21 cellular contexts compared by ENCODE assay signal in genomic region chr11:61905801-61906521, GRCh38. TPM values are rescaled to one million over a fixed set of nuclear protein-coding genes. Genes with fewer than 3 reads are reported as not detected.
DNase-seq lines count a peak whose midpoint lies in the region; ATAC-seq, FAIRE-seq and TF ChIP-seq lines count a peak whose summit lies in the region.
"Had no signal": no experiment of that assay in that cellular context is flagged by ENCODE, and none has a peak within 500 bp of the region (broad histone marks: within the 10 kb centered on the region; RNA-seq: fewer than 3 reads in every experiment).

No MANE protein-coding gene starts in this region.

- H3K9me3 ChIP-seq in BLaER1, result no peaks in the 10 kb centered on the region
- no peaks in the 10 kb centered on the region for H3K9me3 ChIP-seq in K562 (replicated peaks; ENCODE audit: control insufficient read depth, insufficient read depth, low read depth, low read length)

- peak overlapping the region; percentile 49 for H3K56ac ChIP-seq in mesendoderm (ENCODE audit: low read length)

- no peak overlapping the region for H4K5ac ChIP-seq in mesendoderm (ENCODE audit: low read length)

- no TSS peak for BruUV-seq in K562 (replicated peaks; lab: Mats Ljungman, UMichigan)

- POLR2A ChIA-PET in K562 (lab: Yijun Ruan, JAX), result interaction anchor here (0.6 to 10.7 kb wide), 4 partner anchors 60 to 123 kb away, joined by 3 to 109 read pairs (median 4); partner anchors contain the start of gene FTH1

- H3K4me1 ChIP-seq in BLaER1 (peaks cover 60% of the 10 kb centered on the region), K562 (replicated peaks in 1 of 2; ENCODE audit: control insufficient read depth in 2 of 2, insufficient read depth in 2 of 2, low read length in 2 of 2) (peaks cover 14 to 51% of the 10 kb centered on the region in 2 experiments), mesendoderm (ENCODE audit: control insufficient read depth, low read depth, low read length) (peaks cover 10% of the 10 kb centered on the region)

- H3K27ac ChIP-seq in BLaER1 (peak overlapping the region; percentile 85), K562 (ENCODE audit: extremely low read depth, low read depth, low read length) (no peak overlapping the region), mesendoderm (ENCODE audit: low read depth, low read length) (no peak overlapping the region)
- H3K27ac ChIP-seq: GM23248 had no signal

- no peaks in the 10 kb centered on the region for H3K27me3 ChIP-seq in BLaER1
- H3K27me3 ChIP-seq in K562 (ENCODE audit: control insufficient read depth in 2 of 2, insufficient read depth in 2 of 2, low read length in 2 of 2), result no peaks in the 10 kb centered on the region
- no peaks in the 10 kb centered on the region for H3K27me3 ChIP-seq in mesendoderm (ENCODE audit: insufficient read depth, low read length, poor library complexity)
- H3K27me3 ChIP-seq in H7 (ENCODE audit: control insufficient read depth, insufficient read depth, low read length), result no peaks in the 10 kb centered on the region

- no peak overlapping the region for H3K23ac ChIP-seq in mesendoderm (ENCODE audit: low read length)

- no peak overlapping the region for H2AK5ac ChIP-seq in mesendoderm (ENCODE audit: low read length)

- H2BK5ac ChIP-seq in mesendoderm (ENCODE audit: low read length), result no peak overlapping the region

- TF ChIP-seq RAD21 in K562 (CRISPR knock-in tag; conservative IDR thresholded peaks at IDR 0.05 in 1 of 2, IDR thresholded peaks at IDR 0.05 in 1 of 2), result no peak

- H3K18ac ChIP-seq in mesendoderm (ENCODE audit: low read length), result no peak overlapping the region

- H2BK15ac ChIP-seq in mesendoderm (replicated peaks; ENCODE audit: low read depth), result no peak overlapping the region

- H4K8ac ChIP-seq in mesendoderm (ENCODE audit: low read depth, low read length), result no peak overlapping the region

- peak; percentile 61 for DNase-seq in Right ventricle myocardium inferior (ENCODE audit: missing footprints)
- no peak for DNase-seq in left ventricle myocardium superior
- DNase-seq in K562 (ENCODE audit: extremely low read depth in 1 of 4, low spot score in 3 of 4), result no peak
- DNase-seq in mesendoderm, result no peak
- no peak for DNase-seq in NCI-H128 (lab: John Stamatoyannopoulos, UW; ENCODE audit: unreplicated experiment)
- DNase-seq in H7, result no peak
- no peak for DNase-seq in COLO668 (lab: John Stamatoyannopoulos, UW; ENCODE audit: unreplicated experiment)
- DNase-seq: 8988T; C1 segment of cervical spinal cord; CD4-positive, CD25-positive, alpha-beta regulatory T cell; CD8-positive, alpha-beta memory T cell; DMS153; DMS79; GDM1; GM23248 had no signal

- peak overlapping the region; percentile 87 for H3K4me2 ChIP-seq in BLaER1
- H3K4me2 ChIP-seq in K562 (ENCODE audit: insufficient read depth, low read length), result no peak overlapping the region
- H3K4me2 ChIP-seq in mesendoderm (ENCODE audit: low read length), result no peak overlapping the region

- in situ Hi-C loops in K562 (cut with MboI), result no loop called here

- FAIRE-seq in K562 (lab: Jason Lieb, UNC), result no peak
- FAIRE-seq: GM12892, GM18507, H54 had no signal

- H3K36me3 ChIP-seq in BLaER1 (no peaks in the 10 kb centered on the region), K562 (ENCODE audit: control insufficient read depth, insufficient read depth, low read length) (peaks cover 69% of the 10 kb centered on the region; the same call in 2 of the 3 replicates), mesendoderm (ENCODE audit: control insufficient read depth, insufficient read depth, low read length) (no peaks in the 10 kb centered on the region), H7 (replicated peaks; ENCODE audit: control insufficient read depth, insufficient read depth, low read length) (no peaks in the 10 kb centered on the region; the same call in 1 of the 2 replicates)

- H3K4me3 ChIP-seq in BLaER1, result no peak overlapping the region
- H3K4me3 ChIP-seq in K562, result no peak overlapping the region
- no peak overlapping the region for H3K4me3 ChIP-seq in mesendoderm (ENCODE audit: low read length)
- H3K4me3 ChIP-seq in H7 (ENCODE audit: insufficient read depth, low read depth, low read length), result no peak overlapping the region
- H3K4me3 ChIP-seq: GM23248 had no signal

- no peak overlapping the region for H3K4ac ChIP-seq in mesendoderm (ENCODE audit: low read depth, low read length)

- WGBS in K562 (ENCODE audit: insufficient coverage, low coverage, missing lambda C conversion rate), result 87% methylated on average over 11 of the region's 14 CpGs
- no CpG with 5 or more reads among the region's 14 CpGs for WGBS in mesendoderm (ENCODE audit: extremely low coverage, insufficient coverage, low lambda C conversion rate)

- H3K9me1 ChIP-seq in K562 (ENCODE audit: control insufficient read depth, insufficient read depth, low read length), result peaks cover 10% of the 10 kb centered on the region

- ATAC-seq in Right ventricle myocardium inferior (no peak), left ventricle myocardium superior (no peak), K562 (no peak)
- ATAC-seq: HCT116 had no signal

- CTCF ChIA-PET in K562 (lab: Yijun Ruan, JAX; ENCODE audit: low intra/inter-chr PET ratio), result no interaction called here

- no peaks in the 10 kb centered on the region for H3K79me1 ChIP-seq in mesendoderm (ENCODE audit: low read length)

- H4K20me1 ChIP-seq in BLaER1 (no peaks in the 10 kb centered on the region), K562 (replicated peaks; ENCODE audit: control insufficient read depth, insufficient read depth, low read length) (peaks cover 13% of the 10 kb centered on the region; the same call in 1 of the 2 replicates)

- H3K9ac ChIP-seq in BLaER1 (no peak overlapping the region), K562 (ENCODE audit: insufficient read depth in 1 of 2, low read depth in 2 of 2, low read length in 2 of 2) (peak overlapping the region in 1 of 2 experiments; percentile 66; a peak in 2 of 4 replicates), mesendoderm (ENCODE audit: low read length) (no peak overlapping the region)
- H3K9ac ChIP-seq: GM23248 had no signal

- H2BK120ac ChIP-seq in mesendoderm (ENCODE audit: low read depth, low read length), result no peak overlapping the region

- peaks cover 26% of the 10 kb centered on the region for H3K79me2 ChIP-seq in K562 (ENCODE audit: control insufficient read depth, insufficient read depth, low read length)
- no peaks in the 10 kb centered on the region for H3K79me2 ChIP-seq in mesendoderm (ENCODE audit: control insufficient read depth, insufficient read depth, low read length)

- TF ChIP-seq POLR2A in K562 (conservative IDR thresholded peaks at IDR 0.05), result no peak

- no peak for TF ChIP-seq EP300 in K562 (IDR thresholded peaks at IDR 0.05; ENCODE audit: low read length)

- intact Hi-C loops in Right ventricle myocardium inferior (cut with DNase I), result no loop called here
- intact Hi-C loops in left ventricle myocardium superior (cut with micrococcal nuclease), result no loop called here
- intact Hi-C loops in K562 (cut with micrococcal nuclease), result no loop called here

- TF ChIP-seq CTCF in K562 (IDR thresholded peaks at IDR 0.05 in 2 of 3, conservative IDR thresholded peaks at IDR 0.05 in 1 of 3; ENCODE audit: insufficient read depth in 2 of 3, low read depth in 1 of 3, low read length in 3 of 3), result no peak

- H2AFZ ChIP-seq in K562 (ENCODE audit: low read depth, low read length), result no peak overlapping the region
- H2AFZ ChIP-seq: GM23248 had no signal

RNA-seq across cellular contexts. Expression of gene RAB3IL1, which starts 11.4 kb away (rescaled TPM):
- total RNA-seq in Right ventricle myocardium inferior, result 14.0 TPM
- 11.1 TPM for total RNA-seq in left ventricle myocardium superior
- total RNA-seq in K562 (2011; cell fraction: chromatin; rRNA removed; ENCODE audit: low replicate concordance), result 21.2 and 46.4 TPM in 2 replicates
- 27.3 and 33.0 TPM in 2 replicates for total RNA-seq in K562 (2011; cell fraction: nucleolus; rRNA removed)
- total RNA-seq in K562 (2011; cell fraction: nucleoplasm; rRNA removed), result 19.3 and 24.0 TPM in 2 replicates
- 17.6 and 19.8 TPM in 2 replicates for total RNA-seq in K562 (2014; rRNA removed)
- total RNA-seq in K562 (2014; rRNA removed; fragmentation: Illumina TruSeq; extraction: Trizol), result 2.0 and 3.7 TPM in 2 replicates
- 8.9 and 10.3 TPM in 2 replicates for total RNA-seq in K562 (2015; rRNA removed; fragmentation: Illumina TruSeq; extraction: Trizol)
- 42.6 and 46.2 TPM in 2 replicates for total RNA-seq in K562 (2021)
- 15.5 and 17.7 TPM in 2 replicates for polyA plus RNA-seq in K562 (2011; rRNA removed)
- polyA plus RNA-seq in K562 (2011; cell fraction: cytosol; rRNA removed), result 18.3 and 41.7 TPM in 2 replicates
- 25.8 and 42.6 TPM in 2 replicates for polyA plus RNA-seq in K562 (2011; cell fraction: nucleus; rRNA removed)
- 15.9 and 29.1 TPM in 2 replicates for polyA plus RNA-seq in K562 (2012)
- polyA plus RNA-seq in K562 (2014; fragmentation: Illumina TruSeq; extraction: Trizol), result 25.1 and 31.8 TPM in 2 replicates
- under 1 TPM; 0.15 to 0.25 TPM for polyA plus RNA-seq in K562 (2014; fragmentation: Nextera tagmentation; extraction: Ambion mirVana)
- 28.2 and 29.7 TPM in 2 replicates for polyA plus RNA-seq in K562 (2014; rRNA removed)
- 6.1 and 11.2 TPM in 2 replicates for polyA minus RNA-seq in K562 (2011; rRNA and poly(A)+ RNA removed)
- 22.8 and 26.0 TPM in 2 replicates for polyA minus RNA-seq in K562 (2011; cell fraction: cytosol; rRNA and poly(A)+ RNA removed)
- polyA minus RNA-seq in K562 (2011; cell fraction: nucleus; rRNA and poly(A)+ RNA removed), result 13.3 and 13.9 TPM in 2 replicates
- 1.4 TPM for polyA plus RNA-seq in mesendoderm (2013, experiment 1 of 2)
- 2.3 TPM for polyA plus RNA-seq in mesendoderm (2013, experiment 2 of 2)
- total RNA-seq in H7 (2014; rRNA removed; shearing (Covaris generic)), result 5.8 and 7.2 TPM in 2 replicates
- total RNA-seq: CD4-positive, CD25-positive, alpha-beta regulatory T cell had no signal
- polyA plus RNA-seq: CD4-positive, CD25-positive, alpha-beta regulatory T cell; CD8-positive, alpha-beta memory T cell had no signal

RNA-seq across cellular contexts. Expression of gene FADS3, which starts 14.6 kb away (rescaled TPM):
- 113 TPM for total RNA-seq in Right ventricle myocardium inferior
- 69.7 TPM for total RNA-seq in left ventricle myocardium superior
- total RNA-seq in K562 (2011; cell fraction: chromatin; rRNA removed; ENCODE audit: low replicate concordance), result 196 and 689 TPM in 2 replicates
- 626 and 786 TPM in 2 replicates for total RNA-seq in K562 (2011; cell fraction: nucleolus; rRNA removed)
- total RNA-seq in K562 (2011; cell fraction: nucleoplasm; rRNA removed), result 287 and 362 TPM in 2 replicates
- total RNA-seq in K562 (2014; rRNA removed), result 92.7 and 125 TPM in 2 replicates
- total RNA-seq in K562 (2014; rRNA removed; fragmentation: Illumina TruSeq; extraction: Trizol), result 18.6 and 32.4 TPM in 2 replicates
- total RNA-seq in K562 (2015; rRNA removed; fragmentation: Illumina TruSeq; extraction: Trizol), result 55.1 and 55.3 TPM in 2 replicates
- total RNA-seq in K562 (2021), result 105 and 106 TPM in 2 replicates
- polyA plus RNA-seq in K562 (2011; rRNA removed), result 148 and 226 TPM in 2 replicates
- polyA plus RNA-seq in K562 (2011; cell fraction: cytosol; rRNA removed), result 155 and 315 TPM in 2 replicates
- 2,057 and 2,412 TPM in 2 replicates for polyA plus RNA-seq in K562 (2011; cell fraction: nucleus; rRNA removed)
- 65.8 and 82.0 TPM in 2 replicates for polyA plus RNA-seq in K562 (2012)
- 92.0 and 101 TPM in 2 replicates for polyA plus RNA-seq in K562 (2014; fragmentation: Illumina TruSeq; extraction: Trizol)
- 1 to 10 TPM in 1 of 2 experiments, under 1 TPM in 1; 0.97 to 3.3 TPM for polyA plus RNA-seq in K562 (2014; fragmentation: Nextera tagmentation; extraction: Ambion mirVana)
- polyA plus RNA-seq in K562 (2014; rRNA removed), result 133 and 139 TPM in 2 replicates
- polyA minus RNA-seq in K562 (2011; rRNA and poly(A)+ RNA removed), result 33.8 and 64.4 TPM in 2 replicates
- polyA minus RNA-seq in K562 (2011; cell fraction: cytosol; rRNA and poly(A)+ RNA removed), result 109 and 120 TPM in 2 replicates
- 200 TPM in 2 replicates for polyA minus RNA-seq in K562 (2011; cell fraction: nucleus; rRNA and poly(A)+ RNA removed)
- 14.4 TPM for polyA plus RNA-seq in mesendoderm (2013, experiment 1 of 2)
- 13.9 TPM for polyA plus RNA-seq in mesendoderm (2013, experiment 2 of 2)
- total RNA-seq in H7 (2014; rRNA removed; shearing (Covaris generic)), result 27.1 and 41.3 TPM in 2 replicates

RNA-seq across cellular contexts. Expression of gene BEST1, which starts 44.2 kb away (rescaled TPM):
- total RNA-seq in Right ventricle myocardium inferior (1.9 TPM), left ventricle myocardium superior (1.1 TPM), K562 (2014; rRNA removed) (0.36 and 0.61 TPM in 2 replicates), K562 (2014; rRNA removed; fragmentation: Illumina TruSeq; extraction: Trizol) (0.35 and 0.40 TPM in 2 replicates), K562 (2015; rRNA removed; fragmentation: Illumina TruSeq; extraction: Trizol) (0.07 and 0.11 TPM in 2 replicates), K562 (2021) (0.85 and 1.0 TPM in 2 replicates)
- 4.5 and 6.1 TPM in 2 replicates for total RNA-seq in K562 (2011; cell fraction: chromatin; rRNA removed; ENCODE audit: low replicate concordance)
- total RNA-seq in K562 (2011; cell fraction: nucleolus; rRNA removed), result 4.7 and 5.5 TPM in 2 replicates
- total RNA-seq in K562 (2011; cell fraction: nucleoplasm; rRNA removed), result 4.4 and 5.5 TPM in 2 replicates
- polyA plus RNA-seq in K562 (2011; rRNA removed) (0.22 and 0.49 TPM in 2 replicates), K562 (2014; fragmentation: Illumina TruSeq; extraction: Trizol) (0.73 and 0.86 TPM in 2 replicates), K562 (2014; fragmentation: Nextera tagmentation; extraction: Ambion mirVana) (under 1 TPM; 0.27 to 0.62 TPM), K562 (2014; rRNA removed) (1.3 TPM in 2 replicates)
- polyA plus RNA-seq in K562 (2011; cell fraction: cytosol; rRNA removed), result 0.15 and 0.35 TPM in 2 replicates
- 1.4 and 1.9 TPM in 2 replicates for polyA plus RNA-seq in K562 (2011; cell fraction: nucleus; rRNA removed)
- polyA plus RNA-seq in K562 (2012), result 1.0 and 15.0 TPM in 2 replicates
- 0.28 and 0.66 TPM in 2 replicates for polyA minus RNA-seq in K562 (2011; rRNA and poly(A)+ RNA removed)
- not detected in 2 replicates for polyA minus RNA-seq in K562 (2011; cell fraction: cytosol; rRNA and poly(A)+ RNA removed)
- 0.67 and 2.3 TPM in 2 replicates for polyA minus RNA-seq in K562 (2011; cell fraction: nucleus; rRNA and poly(A)+ RNA removed)
- polyA plus RNA-seq in mesendoderm (2013, experiment 1 of 2), result 0.20 TPM
- polyA plus RNA-seq in mesendoderm (2013, experiment 2 of 2), result 0.28 TPM
- total RNA-seq in H7 (2014; rRNA removed; shearing (Covaris generic)), result 0.30 and 0.45 TPM in 2 replicates
- total RNA-seq: Daoy had no signal
